Comparison of ENCODE assay signal across 8 cellular contexts in genomic region chr6:10746915-10747250, GRCh38. TPM values are rescaled to one million over a fixed set of nuclear protein-coding genes. Genes with fewer than 3 reads are reported as not detected.
A peak's percentile ranks its signal among the peaks of the same experiment; 100 is the strongest.
DNase-seq lines count a peak whose midpoint lies in the region; ATAC-seq and TF ChIP-seq lines count a peak whose summit lies in the region.

No MANE protein-coding gene starts in this region.

- H3K4me3 Mint-ChIP-seq in progenitor cell of endocrine pancreas (ENCODE audit: low read depth), result peak overlapping the region; percentile 96

- peak overlapping the region; percentile 62 to 99 for H3K4me3 ChIP-seq in Panc1 (ENCODE audit: low read depth in 2 of 2, low read length in 2 of 2)
- H3K4me3 ChIP-seq in esophagus (ENCODE audit: low read depth in 1 of 2, low read length in 2 of 2), result peak overlapping the region; percentile 49 to 79

- H3K36me3 ChIP-seq in ES-I3 (ENCODE audit: insufficient read depth, low read length), result peaks cover 12% of the 10 kb centered on the region
- peaks cover 5% of the 10 kb centered on the region; the same call in 1 of the 2 replicates for H3K36me3 ChIP-seq in Panc1 (ENCODE audit: control insufficient read depth, insufficient read depth, low read length)
- H3K36me3 ChIP-seq in esophagus (ENCODE audit: control insufficient read depth in 2 of 2, insufficient read depth in 2 of 2, low read length in 1 of 2), result peaks cover 0 to 8% of the 10 kb centered on the region in 2 donors

- CTCF ChIA-PET in Panc1 (lab: Charles Lee), result no interaction called here

- H3K9me3 Mint-ChIP-seq in progenitor cell of endocrine pancreas (ENCODE audit: low read depth), result no peaks in the 10 kb centered on the region

- H3K9me3 ChIP-seq in ES-I3 (ENCODE audit: control insufficient read depth, insufficient read depth, low read length) (no peaks in the 10 kb centered on the region), Panc1 (ENCODE audit: control insufficient read depth, insufficient read depth, low read depth, low read length) (no peaks in the 10 kb centered on the region), esophagus (ENCODE audit: control insufficient read depth in 2 of 2, insufficient read depth in 1 of 2, low read depth in 1 of 2, low read length in 1 of 2) (no peaks in the 10 kb centered on the region)

- H3K4me1 ChIP-seq in ES-I3 (ENCODE audit: insufficient read depth, low read length) (peaks cover 21% of the 10 kb centered on the region), Panc1 (ENCODE audit: control insufficient read depth, insufficient read depth, low read length) (peaks cover 39% of the 10 kb centered on the region), esophagus (ENCODE audit: control insufficient read depth in 2 of 2, insufficient read depth in 2 of 2, low read length in 1 of 2) (no peaks in the 10 kb centered on the region)

- no peak; the same call in 1 of the 2 replicates for ATAC-seq in Panc1

- no peaks in the 10 kb centered on the region for H3K27me3 Mint-ChIP-seq in progenitor cell of endocrine pancreas

- TSS peak; percentile 93 for BruUV-seq in Panc1 (replicated peaks; lab: Mats Ljungman, UMichigan)

- peaks cover 32% of the 10 kb centered on the region for H3K4me1 Mint-ChIP-seq in progenitor cell of endocrine pancreas (ENCODE audit: low read depth)

- H3K9ac ChIP-seq in ES-I3 (ENCODE audit: low read depth, low read length), result peak overlapping the region; percentile 49

- DNase-seq in Panc1 (ENCODE audit: low read depth, low spot score) (no peak), progenitor cell of endocrine pancreas (ENCODE audit: low spot score, unreplicated experiment) (no peak), SIG-M5 (lab: John Stamatoyannopoulos, UW) (no peak), NCI-H446 (lab: John Stamatoyannopoulos, UW) (no peak), NCI-H82 (lab: John Stamatoyannopoulos, UW) (no peak), DMS79 (lab: John Stamatoyannopoulos, UW) (no peak)

- POLR2A ChIA-PET in Panc1 (lab: Charles Lee), result no interaction called here

- H3K27me3 ChIP-seq in Panc1 (ENCODE audit: control insufficient read depth, insufficient read depth, low read length) (no peaks in the 10 kb centered on the region), esophagus (ENCODE audit: control insufficient read depth in 1 of 2, insufficient read depth in 2 of 2, low read length in 2 of 2) (no peaks in the 10 kb centered on the region)

- intact Hi-C loops in Panc1 (cut with micrococcal nuclease; ENCODE audit: unreplicated experiment), result no loop called here

- in situ Hi-C loops in Panc1 (cut with HindIII; ENCODE audit: low pct_unique_long_range_greater_than_20kb, low sequenced_read_pairs), result no loop called here

- peaks cover 1% of the 10 kb centered on the region for H3K36me3 Mint-ChIP-seq in progenitor cell of endocrine pancreas (ENCODE audit: insufficient read depth)

- 47 to 52% methylated on average over 9 of the region's 9 CpGs for WGBS in esophagus, 2 donors

- H3K27ac ChIP-seq in Panc1 (ENCODE audit: low read length) (peak overlapping the region; percentile 81), esophagus (ENCODE audit: low read depth in 2 of 2, low read length in 1 of 2) (peak overlapping the region; percentile 57 to 73)

- H3K27ac Mint-ChIP-seq in progenitor cell of endocrine pancreas, result peak overlapping the region; percentile 97

- TF ChIP-seq CTCF in Panc1 (IDR thresholded peaks at IDR 0.05), result no peak
- no peak for TF ChIP-seq CTCF in progenitor cell of endocrine pancreas (IDR thresholded peaks at IDR 0.05; ENCODE audit: unreplicated experiment)

RNA-seq across cellular contexts. Expression of gene TMEM14B, which starts 0.7 kb away (rescaled TPM):
- total RNA-seq in Panc1 (2021; ENCODE audit: unreplicated experiment) (180 TPM), progenitor cell of endocrine pancreas (52.7 and 56.2 TPM in 2 replicates)
- 103 TPM for polyA plus RNA-seq in Panc1 (2012; ENCODE audit: insufficient read length)
- 10 to 100 TPM; 47.6 to 50.8 TPM for polyA plus RNA-seq in esophagus

RNA-seq across cellular contexts. Expression of gene TMEM14C, which starts 24.0 kb away (rescaled TPM):
- total RNA-seq in Panc1 (2021; ENCODE audit: unreplicated experiment) (159 TPM), progenitor cell of endocrine pancreas (63.2 and 63.6 TPM in 2 replicates)
- polyA plus RNA-seq in Panc1 (2012; ENCODE audit: insufficient read length), result 134 TPM
- polyA plus RNA-seq in esophagus, result 10 to 100 TPM; 82.7 to 84.9 TPM

RNA-seq across cellular contexts. Expression of gene PAK1IP1, which starts 52.1 kb away (rescaled TPM):
- total RNA-seq in Panc1 (2021; ENCODE audit: unreplicated experiment) (27.3 TPM), progenitor cell of endocrine pancreas (12.9 and 14.1 TPM in 2 replicates)
- 18.1 TPM for polyA plus RNA-seq in Panc1 (2012; ENCODE audit: insufficient read length)
- polyA plus RNA-seq in esophagus, result 10 to 100 TPM in 1 of 2 donors, 1 to 10 TPM in 1; 9.2 to 20.9 TPM

RNA-seq across cellular contexts. Expression of gene C6orf52, which starts 52.5 kb away (rescaled TPM):
- total RNA-seq in Panc1 (2021; ENCODE audit: unreplicated experiment) (6.5 TPM), progenitor cell of endocrine pancreas (3.5 and 4.8 TPM in 2 replicates)
- 5.1 TPM for polyA plus RNA-seq in Panc1 (2012; ENCODE audit: insufficient read length)
- polyA plus RNA-seq in esophagus, result under 1 TPM in 1 of 2 donors, not detected in 1; 0.69 TPM
